In the genomic region with DNA sequence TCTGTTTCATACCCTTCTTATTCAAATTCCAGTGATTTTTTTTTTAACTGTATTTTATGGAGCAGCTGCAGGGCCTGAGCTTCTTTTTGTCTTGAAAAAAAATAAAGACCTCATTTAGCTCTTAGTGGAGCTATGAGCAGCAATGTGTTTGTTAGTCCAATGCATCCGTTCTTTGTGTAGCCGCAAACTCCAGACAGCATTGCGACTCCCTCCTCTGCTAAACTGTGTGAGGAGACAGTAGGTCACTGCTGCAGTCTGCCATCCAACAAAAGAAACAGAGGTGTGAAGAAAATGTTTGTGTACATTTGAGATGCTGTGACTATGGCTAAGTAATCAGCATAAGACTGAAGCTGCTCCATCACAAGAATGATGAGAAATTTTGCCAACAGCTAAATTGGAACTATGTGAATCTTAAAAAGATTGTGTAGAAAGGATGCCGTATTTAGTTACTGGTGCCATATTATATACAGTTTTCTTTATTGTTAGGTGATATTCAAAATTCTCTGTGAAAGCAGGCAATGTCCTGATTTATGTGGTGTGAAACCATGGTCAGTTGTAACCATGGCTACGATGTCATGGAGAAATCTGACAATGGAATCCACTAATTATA, we compare ENCODE assay signal across 18 cellular contexts.
DNase-seq lines count a peak whose midpoint lies in the region; ATAC-seq and TF ChIP-seq lines count a peak whose summit lies in the region.
"Had no signal": no experiment of that assay in that cellular context is flagged by ENCODE, and none has a peak within 500 bp of the region (broad histone marks: within the 10 kb centered on the region; RNA-seq: fewer than 3 reads in every experiment).

No MANE protein-coding gene starts in this region.

- peaks cover 14% of the 10 kb centered on the region for H3K4me1 Mint-ChIP-seq in type B pancreatic cell (ENCODE audit: unreplicated experiment)
- H3K4me1 Mint-ChIP-seq: CD8-positive, alpha-beta memory T cell had no signal

- H3K27me3 ChIP-seq in ectodermal cell (ENCODE audit: control insufficient read depth, insufficient read depth, low read length, poor library complexity, severe bottlenecking) (no peaks in the 10 kb centered on the region), upper lobe of left lung (no peaks in the 10 kb centered on the region)
- H3K27me3 ChIP-seq: BLaER1 treated with 17β-estradiol and CSF1 and Interleukin-3, amounts not matched to agents 10 nM and 100 nM; SJSA1 had no signal

- TF ChIP-seq CTCF in type B pancreatic cell (conservative IDR thresholded peaks at IDR 0.05) (no peak), upper lobe of left lung (IDR thresholded peaks at IDR 0.05) (no peak)

- 85 to 87% methylated on average over 4 to 5 of the region's 5 CpGs for WGBS in ectodermal cell, 2 experiments
- WGBS in upper lobe of left lung, 2 donors: 55 to 59% methylated on average over 5 of the region's 5 CpGs

- TF ChIP-seq POLR2A in upper lobe of left lung (IDR thresholded peaks at IDR 0.05): no peak

- TF ChIP-seq EP300 in upper lobe of left lung (IDR thresholded peaks at IDR 0.05): no peak

- H3K9me3 Mint-ChIP-seq in type B pancreatic cell: peaks cover 11% of the 10 kb centered on the region

- no peak overlapping the region for H3K27ac Mint-ChIP-seq in type B pancreatic cell
- H3K27ac Mint-ChIP-seq: CD8-positive, alpha-beta memory T cell had no signal

- no peaks in the 10 kb centered on the region for H3K9me3 ChIP-seq in ectodermal cell (ENCODE audit: control insufficient read depth, low read length)
- no peaks in the 10 kb centered on the region for H3K9me3 ChIP-seq in upper lobe of left lung
- H3K9me3 ChIP-seq: BLaER1 treated with 17β-estradiol and CSF1 and Interleukin-3, amounts not matched to agents 10 nM and 100 nM; SJSA1 had no signal

- H3K27ac ChIP-seq in ectodermal cell (ENCODE audit: insufficient read depth, low read depth, low read length, poor library complexity, severe bottlenecking) (peak overlapping the region; percentile 64), upper lobe of left lung (no peak overlapping the region)
- H3K27ac ChIP-seq: 22Rv1; BLaER1 treated with 17β-estradiol and CSF1 and Interleukin-3, amounts not matched to agents 10 nM and 100 nM; GM23248; PC-9; SJSA1 had no signal

- H3K4me3 Mint-ChIP-seq in type B pancreatic cell: peak overlapping the region; percentile 38
- H3K4me3 Mint-ChIP-seq: CD8-positive, alpha-beta memory T cell had no signal

- H3K36me3 Mint-ChIP-seq in type B pancreatic cell: peaks cover 7% of the 10 kb centered on the region
- H3K36me3 Mint-ChIP-seq: CD8-positive, alpha-beta memory T cell had no signal

- H3K4me3 ChIP-seq in ectodermal cell (ENCODE audit: insufficient read depth, low read depth, low read length) (no peak overlapping the region), upper lobe of left lung (no peak overlapping the region)
- H3K4me3 ChIP-seq: BLaER1 treated with 17β-estradiol and CSF1 and Interleukin-3, amounts not matched to agents 10 nM and 100 nM; GM23248; PC-9; SJSA1 had no signal

- ATAC-seq in upper lobe of left lung (ENCODE audit: low FRiP score in 2 of 2) (no peak), GM19351 (IDR thresholded peaks at IDR 0.05; ENCODE audit: unreplicated experiment) (no peak), GM21576 (IDR thresholded peaks at IDR 0.05; ENCODE audit: unreplicated experiment) (no peak)

- H3K36me3 ChIP-seq in ectodermal cell (ENCODE audit: control insufficient read depth, insufficient read depth, low read length) (no peaks in the 10 kb centered on the region), upper lobe of left lung (no peaks in the 10 kb centered on the region)
- H3K36me3 ChIP-seq: BLaER1 treated with 17β-estradiol and CSF1 and Interleukin-3, amounts not matched to agents 10 nM and 100 nM; SJSA1 had no signal

- peaks cover 3% of the 10 kb centered on the region for H3K27me3 Mint-ChIP-seq in type B pancreatic cell
- H3K27me3 Mint-ChIP-seq: CD8-positive, alpha-beta memory T cell had no signal

- DNase-seq in NCI-H1417 (lab: John Stamatoyannopoulos, UW) (peak in 2 of 3 experiments; percentile 28 to 73), NCI-H1417 treated with DMSO at 0.1 percent for 48 hours (lab: John Stamatoyannopoulos, UW) (no peak), myocyte (ENCODE audit: low read depth) (peak; percentile 36), type B pancreatic cell (ENCODE audit: extremely low spot score, unreplicated experiment) (no peak), upper lobe of left lung (no peak)
- DNase-seq: CD8-positive, alpha-beta memory T cell; DMS79; GM23248; MV-4-11; NCI-H1436; NCI-H526 treated with DMSO at 0.1 percent for 48 hours; PC-9 had no signal

- H3K4me1 ChIP-seq in ectodermal cell (ENCODE audit: control insufficient read depth, insufficient read depth, low read length) (peaks cover 9% of the 10 kb centered on the region), upper lobe of left lung (no peaks in the 10 kb centered on the region)
- H3K4me1 ChIP-seq: BLaER1 treated with 17β-estradiol and CSF1 and Interleukin-3, amounts not matched to agents 10 nM and 100 nM; SJSA1 had no signal

Comparison
In these comparisons a context has a peak if more than half of its experiments do, and no peak if none do; other contexts are left out.
1. DNase-seq: peak in NCI-H1417 (2 of 3) and myocyte (single experiment); none in NCI-H1417 treated with DMSO at 0.1 percent for 48 hours (single experiment), type B pancreatic cell (single experiment) and upper lobe of left lung (0 of 2).